Comparison of ENCODE assay signal across 24 cellular contexts in the genomic region with DNA sequence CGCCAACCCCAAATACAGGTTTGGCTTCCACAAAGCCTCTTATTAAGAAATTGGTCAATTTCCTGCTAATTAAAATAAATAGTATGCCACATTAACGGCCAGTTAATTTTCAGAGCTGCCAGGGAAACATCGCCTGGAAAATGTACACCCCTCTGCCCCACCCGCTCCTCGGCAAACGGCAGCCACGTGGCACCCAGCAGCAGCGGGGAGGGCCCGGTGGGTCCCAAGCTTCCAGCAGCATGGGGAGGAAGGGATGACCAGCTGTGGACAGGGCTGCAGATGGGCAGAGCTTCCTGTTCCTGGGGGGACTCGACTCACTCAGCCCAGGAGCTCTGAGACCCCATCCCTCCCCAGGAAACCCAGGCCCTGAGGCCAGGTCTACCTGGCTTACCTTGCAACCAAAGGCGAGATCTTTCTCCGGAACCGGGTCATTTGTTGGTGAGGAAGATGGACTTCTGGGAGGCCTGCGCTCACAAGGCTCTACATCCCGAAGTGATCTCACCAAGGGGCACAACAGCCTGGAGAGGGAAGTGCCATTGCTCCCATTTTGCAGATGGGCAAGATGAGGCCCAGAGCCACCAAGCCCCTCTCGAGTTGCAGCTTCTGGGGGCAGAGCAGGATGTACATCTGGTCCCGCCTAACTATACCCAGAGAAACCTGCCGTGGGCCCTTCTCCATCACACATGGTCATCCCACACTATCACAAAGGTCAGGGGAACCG.
"Had no signal": no experiment of that assay in that cellular context is flagged by ENCODE, and none has a peak within 500 bp of the region (broad histone marks: within the 10 kb centered on the region; RNA-seq: fewer than 3 reads in every experiment).

No MANE protein-coding gene starts in this region.

- DNase-seq: activated CD4-positive, alpha-beta memory T cell treated with anti-CD3 and anti-CD28 coated beads, Interleukin-2, amount 10 ng/mL, durations not matched to agents 7 days and 5 days; activated CD4-positive, alpha-beta T cell treated with anti-CD3 and anti-CD28 coated beads for 48 hours; activated CD4-positive, CD25-positive, alpha-beta regulatory T cell; activated naive CD4-positive, alpha-beta T cell treated with Interleukin-2 at 50 U/mL for 16 hours; activated naive CD8-positive, alpha-beta T cell treated with anti-CD3 and anti-CD28 coated beads, Interleukin-2, amount 50 U/mL, for 24 hours; activated T-cell treated with anti-CD3 and anti-CD28 coated beads, Interleukin-2, amount 50 U/mL, for 24 hours; anterior cingulate cortex; brain microvascular endothelial cell; foreskin melanocyte; head of caudate nucleus; kidney; naive B cell; stimulated activated CD4-positive, alpha-beta T cell treated with anti-CD3 and anti-CD28 coated beads, Interleukin-15, amount 100 ng/mL, for 24 hours; stimulated activated CD4-positive, alpha-beta T cell treated with anti-CD3 and anti-CD28 coated beads, Interleukin-4, amount 100 ng/mL, for 4 hours; stimulated activated naive B cell treated with anti-CD40 and anti-IgM and Interleukin-4, amounts not matched to agents 10 μg/mL and 1 μg/mL and 100 μg/mL, for 72 hours; T-helper 1 cell; T-helper 9 cell had no signal

- H3K9me3 ChIP-seq: neutrophil, thyroid gland, vagina had no signal

- H2AFZ ChIP-seq: parathyroid adenoma had no signal

- H3K27me3 ChIP-seq: brain microvascular endothelial cell, neutrophil, thyroid gland, vagina had no signal

- FAIRE-seq: kidney had no signal

- H3K4me3 ChIP-seq: coronary artery, lung, skin epidermis, thyroid gland, vagina had no signal

- H3K36me3 ChIP-seq: brain microvascular endothelial cell, neutrophil, thyroid gland, vagina had no signal

- ATAC-seq: activated naive CD8-positive, alpha-beta T cell treated with anti-CD3 and anti-CD28 coated beads, Interleukin-2, amount 50 U/mL, for 24 hours; stimulated activated naive B cell treated with anti-CD40 and anti-IgM and Interleukin-4, amounts not matched to agents 10 μg/mL and 1 μg/mL and 100 μg/mL, for 72 hours had no signal

- H3K79me2 ChIP-seq: parathyroid adenoma had no signal

- H3K27ac ChIP-seq: brain microvascular endothelial cell, coronary artery, neutrophil, parathyroid adenoma, skin epidermis, thyroid gland, vagina had no signal

- H3K9ac ChIP-seq: parathyroid adenoma had no signal

- H3K4me1 ChIP-seq: parathyroid adenoma, vagina had no signal
